Comparison of ENCODE assay signal across 2 cellular contexts in the genomic region with DNA sequence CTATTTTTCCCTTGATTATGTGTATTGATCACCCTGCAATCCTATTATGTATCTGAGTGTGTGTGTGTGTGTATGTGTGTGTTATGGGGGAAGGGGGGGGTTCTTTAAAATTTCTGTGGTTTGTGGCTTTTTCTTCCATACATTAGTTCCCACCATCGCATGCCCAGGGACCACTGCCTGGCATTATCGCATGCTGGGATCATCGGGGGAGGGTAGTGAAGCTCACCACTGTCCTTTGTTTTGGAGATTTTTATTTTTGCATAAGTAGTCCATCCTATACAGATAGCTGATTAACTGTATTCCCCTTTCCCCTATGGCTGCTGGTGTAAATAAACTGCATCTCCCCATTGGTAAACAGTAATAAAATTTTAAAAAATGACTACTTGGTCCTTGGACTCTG.
TF ChIP-seq lines count a peak whose summit lies in the region.

No MANE protein-coding gene starts in this region.

TF ChIP-seq in A549, 52 proteins besides CTCF, POLR2A, EP300 and RAD21:
- no peak for TF ChIP-seq FOSL2 (IDR thresholded peaks at IDR 0.05)
- TF ChIP-seq FOSL2 (CRISPR knock-in tag; IDR thresholded peaks at IDR 0.05), result no peak
- no peak for TF ChIP-seq JUN (IDR thresholded peaks at IDR 0.05)
- TF ChIP-seq TP53 (CRISPR knock-in tag; IDR thresholded peaks at IDR 0.05), result no peak
- TF ChIP-seq MYC (IDR thresholded peaks at IDR 0.05; ENCODE audit: borderline replicate concordance, low read length), result no peak

TF ChIP-seq in K562, 482 proteins besides CTCF, POLR2A, EP300 and RAD21:
- no peak for TF ChIP-seq CHD4 (IDR thresholded peaks at IDR 0.05; ENCODE audit: insufficient read depth, insufficient replicate concordance, low read depth, low read length, poor library complexity, severe bottlenecking)
- TF ChIP-seq HLTF (IDR thresholded peaks at IDR 0.05), result no peak
- TF ChIP-seq RBM14 (IDR thresholded peaks at IDR 0.05; ENCODE audit: borderline replicate concordance, insufficient read depth, low read depth, low read length), result no peak
- 0 out of 2 replicates have a peak, but pooled peaks have one; percentile 28 for TF ChIP-seq SUPT5H (IDR thresholded peaks at IDR 0.05)
TF ChIP-seq in K562: peak in this region for 1.
